ENCODE assay signal across 14 cellular contexts in genomic region chr17:43917016-43917347, GRCh38. TPM values are rescaled to one million over a fixed set of nuclear protein-coding genes. Genes with fewer than 3 reads are reported as not detected.
DNase-seq lines count a peak whose midpoint lies in the region; ATAC-seq and TF ChIP-seq lines count a peak whose summit lies in the region.
"Had no signal": no experiment of that assay in that cellular context is flagged by ENCODE, and none has a peak within 500 bp of the region (broad histone marks: within the 10 kb centered on the region; RNA-seq: fewer than 3 reads in every experiment).

No MANE protein-coding gene starts in this region.

- H3K27me3 ChIP-seq in left ventricle myocardium inferior (ENCODE audit: low read depth) (no peaks in the 10 kb centered on the region), right atrium auricular region (no peaks in the 10 kb centered on the region), lower lobe of right lung (ENCODE audit: low read depth) (peaks cover 8% of the 10 kb centered on the region)

- peaks cover 2% of the 10 kb centered on the region for H3K27me3 Mint-ChIP-seq in activated T-helper 1 cell treated with anti-CD3 and anti-CD28 coated beads, Interleukin-12 subunit alpha, Interleukin-12 subunit beta, Interleukin-2, Interleukin-4 antibody, amounts not matched to agents 30 ng/mL and 10 ng/mL and 1 ng/mL, durations not matched to agents 14 hours and 24 hours and 36 hours (ENCODE audit: insufficient read depth)

- H3K36me3 ChIP-seq in left ventricle myocardium inferior (no peaks in the 10 kb centered on the region), right atrium auricular region (no peaks in the 10 kb centered on the region), lower lobe of right lung (no peaks in the 10 kb centered on the region)

- ATAC-seq in lower lobe of right lung (peak in 1 of 2 donors; percentile 6), HG03025 (IDR thresholded peaks at IDR 0.05; ENCODE audit: low FRiP score, unreplicated experiment) (no peak), GM21367 (IDR thresholded peaks at IDR 0.05; ENCODE audit: unreplicated experiment) (no peak)
- ATAC-seq: HCT116, Panc1 had no signal

- no peak for DNase-seq in left ventricle myocardium inferior
- DNase-seq in right atrium auricular region (ENCODE audit: low spot score) = no peak
- DNase-seq in activated T-helper 1 cell treated with anti-CD3 and anti-CD28 coated beads, Interleukin-12 subunit alpha, Interleukin-12 subunit beta, Interleukin-2, Interleukin-4 antibody, amounts not matched to agents 30 ng/mL and 10 ng/mL and 1 ng/mL, durations not matched to agents 14 hours and 24 hours and 36 hours (ENCODE audit: low spot score) = no peak
- DNase-seq in lower lobe of right lung = no peak
- no peak for DNase-seq in NCI-H345 (lab: John Stamatoyannopoulos, UW)
- no peak for DNase-seq in NCI-H69 (lab: John Stamatoyannopoulos, UW)
- DNase-seq: activated gamma-delta T cell treated with Interleukin-2 at 50 U/mL for 16 hours, NCI-H2171 had no signal

- H3K4me3 ChIP-seq in left ventricle myocardium inferior = peak overlapping the region; percentile 60
- peak overlapping the region in 1 of 2 donors; percentile 42 for H3K4me3 ChIP-seq in right atrium auricular region
- peak overlapping the region; percentile 48 for H3K4me3 ChIP-seq in lower lobe of right lung
- H3K4me3 ChIP-seq: smooth muscle cell had no signal

- intact Hi-C loops in left ventricle myocardium inferior (cut with micrococcal nuclease) = no loop called here
- intact Hi-C loops in activated T-helper 1 cell treated with anti-CD3 and anti-CD28 coated beads, Interleukin-12 subunit alpha, Interleukin-12 subunit beta, Interleukin-2, Interleukin-4 antibody, amounts not matched to agents 30 ng/mL and 10 ng/mL and 1 ng/mL, durations not matched to agents 14 hours and 24 hours and 36 hours (cut with micrococcal nuclease) = no loop called here
- intact Hi-C loops in lower lobe of right lung (cut with DNase I) = no loop called here

- no peak overlapping the region for H3K27ac Mint-ChIP-seq in activated T-helper 1 cell treated with anti-CD3 and anti-CD28 coated beads, Interleukin-12 subunit alpha, Interleukin-12 subunit beta, Interleukin-2, Interleukin-4 antibody, amounts not matched to agents 30 ng/mL and 10 ng/mL and 1 ng/mL, durations not matched to agents 14 hours and 24 hours and 36 hours

- H3K4me1 ChIP-seq in left ventricle myocardium inferior (peaks cover 13% of the 10 kb centered on the region), right atrium auricular region (peaks cover 0 to 4% of the 10 kb centered on the region in 2 donors), lower lobe of right lung (peaks cover 11% of the 10 kb centered on the region)

- peak overlapping the region; percentile 52 for H3K4me3 Mint-ChIP-seq in activated T-helper 1 cell treated with anti-CD3 and anti-CD28 coated beads, Interleukin-12 subunit alpha, Interleukin-12 subunit beta, Interleukin-2, Interleukin-4 antibody, amounts not matched to agents 30 ng/mL and 10 ng/mL and 1 ng/mL, durations not matched to agents 14 hours and 24 hours and 36 hours

- peaks cover 11% of the 10 kb centered on the region for H3K4me1 Mint-ChIP-seq in activated T-helper 1 cell treated with anti-CD3 and anti-CD28 coated beads, Interleukin-12 subunit alpha, Interleukin-12 subunit beta, Interleukin-2, Interleukin-4 antibody, amounts not matched to agents 30 ng/mL and 10 ng/mL and 1 ng/mL, durations not matched to agents 14 hours and 24 hours and 36 hours (ENCODE audit: low read depth)

- H3K36me3 Mint-ChIP-seq in activated T-helper 1 cell treated with anti-CD3 and anti-CD28 coated beads, Interleukin-12 subunit alpha, Interleukin-12 subunit beta, Interleukin-2, Interleukin-4 antibody, amounts not matched to agents 30 ng/mL and 10 ng/mL and 1 ng/mL, durations not matched to agents 14 hours and 24 hours and 36 hours (ENCODE audit: low read depth) = no peaks in the 10 kb centered on the region

- H3K27ac ChIP-seq in left ventricle myocardium inferior (replicated peaks) (no peak overlapping the region), right atrium auricular region (no peak overlapping the region), lower lobe of right lung (no peak overlapping the region)

- H3K9me3 ChIP-seq in left ventricle myocardium inferior (replicated peaks) = no peaks in the 10 kb centered on the region
- no peaks in the 10 kb centered on the region for H3K9me3 ChIP-seq in right atrium auricular region
- no peaks in the 10 kb centered on the region for H3K9me3 ChIP-seq in lower lobe of right lung

- H3K9me3 Mint-ChIP-seq in activated T-helper 1 cell treated with anti-CD3 and anti-CD28 coated beads, Interleukin-12 subunit alpha, Interleukin-12 subunit beta, Interleukin-2, Interleukin-4 antibody, amounts not matched to agents 30 ng/mL and 10 ng/mL and 1 ng/mL, durations not matched to agents 14 hours and 24 hours and 36 hours = no peaks in the 10 kb centered on the region

- TF ChIP-seq CTCF in left ventricle myocardium inferior (IDR thresholded peaks at IDR 0.05; ENCODE audit: borderline replicate concordance) (no peak), right atrium auricular region (IDR thresholded peaks at IDR 0.05) (no peak), lower lobe of right lung (IDR thresholded peaks at IDR 0.05) (no peak)

RNA-seq across cellular contexts. Expression of gene MPP2, which starts 9.6 kb away (rescaled TPM):
- total RNA-seq in left ventricle myocardium inferior (12.1 TPM), right atrium auricular region (10 to 100 TPM; 11.9 to 15.6 TPM), lower lobe of right lung (0.62 TPM)
- 0.91 and 1.4 TPM in 2 replicates for total RNA-seq in activated T-helper 1 cell treated with anti-CD3 and anti-CD28 coated beads, Interleukin-12 subunit alpha, Interleukin-12 subunit beta, Interleukin-2, Interleukin-4 antibody, amounts not matched to agents 30 ng/mL and 10 ng/mL and 1 ng/mL, durations not matched to agents 14 hours and 24 hours and 36 hours

RNA-seq across cellular contexts. Expression of gene PPY, which starts 25.3 kb away (rescaled TPM):
- total RNA-seq in left ventricle myocardium inferior (not detected), right atrium auricular region (not detected), lower lobe of right lung (not detected)
- total RNA-seq in activated T-helper 1 cell treated with anti-CD3 and anti-CD28 coated beads, Interleukin-12 subunit alpha, Interleukin-12 subunit beta, Interleukin-2, Interleukin-4 antibody, amounts not matched to agents 30 ng/mL and 10 ng/mL and 1 ng/mL, durations not matched to agents 14 hours and 24 hours and 36 hours = not detected in 2 replicates
- total RNA-seq: dermis microvascular lymphatic vessel endothelial cell, smooth muscle cell had no signal

RNA-seq across cellular contexts. Expression of gene PYY, which starts 36.8 kb away (rescaled TPM):
- not detected for total RNA-seq in left ventricle myocardium inferior
- total RNA-seq in right atrium auricular region = not detected
- 0.36 TPM in 1 of 2 replicates, not detected in the other for total RNA-seq in activated T-helper 1 cell treated with anti-CD3 and anti-CD28 coated beads, Interleukin-12 subunit alpha, Interleukin-12 subunit beta, Interleukin-2, Interleukin-4 antibody, amounts not matched to agents 30 ng/mL and 10 ng/mL and 1 ng/mL, durations not matched to agents 14 hours and 24 hours and 36 hours
- total RNA-seq in lower lobe of right lung = not detected
- total RNA-seq: dermis microvascular lymphatic vessel endothelial cell, smooth muscle cell had no signal
